ENCODE assay signal across 8 cellular contexts in the genomic region with DNA sequence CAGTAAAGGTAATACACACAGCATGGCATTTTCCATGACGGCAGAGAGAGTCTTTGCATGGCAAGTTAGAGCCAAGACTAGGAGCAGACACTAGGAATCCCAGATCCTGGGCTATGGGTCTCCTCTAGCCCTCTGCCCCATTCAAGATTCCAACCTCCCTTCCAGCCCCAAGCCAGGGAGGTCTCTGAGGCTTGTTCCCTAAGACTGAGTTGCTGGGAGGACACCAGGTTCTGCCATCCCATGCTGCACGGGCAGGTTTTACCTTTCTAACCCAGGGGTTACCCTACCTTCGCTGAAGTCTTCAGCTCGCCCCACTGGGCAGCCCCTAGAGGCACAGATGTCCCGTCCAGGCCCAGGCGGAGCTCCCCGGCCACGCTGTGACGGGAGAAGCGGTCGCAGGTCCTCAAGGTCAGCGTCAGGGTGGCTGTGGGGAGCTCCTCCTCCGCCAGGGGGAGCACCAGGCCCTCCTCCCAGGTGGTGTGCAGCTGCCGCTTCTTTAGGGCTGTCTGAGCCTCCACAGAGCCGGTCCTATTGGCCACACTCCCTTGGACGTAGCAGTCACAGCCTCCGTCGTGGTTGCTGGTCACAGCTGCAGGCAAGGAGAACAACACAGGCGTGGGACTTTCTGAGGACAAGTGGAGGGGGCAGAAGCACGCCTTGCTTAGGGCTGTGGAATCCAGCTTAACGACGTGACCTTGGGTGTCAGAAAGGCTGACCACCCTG. TPM values are rescaled to one million over a fixed set of nuclear protein-coding genes. Genes with fewer than 3 reads are reported as not detected.
DNase-seq lines count a peak whose midpoint lies in the region; ATAC-seq and TF ChIP-seq lines count a peak whose summit lies in the region.

No MANE protein-coding gene starts in this region.

- H3K4me3 Mint-ChIP-seq in natural killer cell, result no peak overlapping the region

- TF ChIP-seq CTCF in HEK293 (tag by site-specific recombination; IDR thresholded peaks at IDR 0.05) (0 out of 2 replicates have a peak, but pooled peaks have one; percentile 21), RWPE2 (IDR thresholded peaks at IDR 0.05; ENCODE audit: poor library complexity, severe bottlenecking) (peak; percentile 52), natural killer cell (IDR thresholded peaks at IDR 0.05) (peak; percentile 35)

- peaks cover 0 to 18% of the 10 kb centered on the region in 2 donors for H3K27me3 Mint-ChIP-seq in natural killer cell (ENCODE audit: low read depth in 2 of 2)

- H3K27me3 ChIP-seq in RWPE2 (ENCODE audit: insufficient read depth, poor library complexity, severe bottlenecking), result no peaks in the 10 kb centered on the region

- H3K27ac ChIP-seq in HEK293 (ENCODE audit: extremely low read depth, low read depth, low read length), result no peak overlapping the region
- no peak overlapping the region for H3K27ac ChIP-seq in RWPE2 (ENCODE audit: poor library complexity, severe bottlenecking)

- peak; percentile 90 for DNase-seq in DMS53 (lab: John Stamatoyannopoulos, UW)
- no peak for DNase-seq in RWPE2 (ENCODE audit: low spot score)
- peak; percentile 84 for DNase-seq in ecto neural progenitor cell (ENCODE audit: low spot score)
- no peak for DNase-seq in natural killer cell
- DNase-seq in T-helper 1 cell, result no peak
- no peak for DNase-seq in cerebellar cortex (ENCODE audit: low spot score)

- no peaks in the 10 kb centered on the region for H3K4me1 ChIP-seq in HEK293 (ENCODE audit: control insufficient read depth, insufficient read depth, low read length)
- no peaks in the 10 kb centered on the region for H3K4me1 ChIP-seq in RWPE2 (ENCODE audit: insufficient read depth, poor library complexity, severe bottlenecking)

- ATAC-seq in RWPE2 (ENCODE audit: low read depth), result peak; percentile 61
- no peak for ATAC-seq in natural killer cell
- ATAC-seq in HG02759 (IDR thresholded peaks at IDR 0.05; ENCODE audit: unreplicated experiment), result no peak

- POLR2A ChIA-PET in HEK293 (lab: Yijun Ruan, JAX), result no interaction called here

- H3K4me3 ChIP-seq in HEK293 (ENCODE audit: low read depth, low read length), result no peak overlapping the region
- no peak overlapping the region for H3K4me3 ChIP-seq in RWPE2 (ENCODE audit: severe bottlenecking)

- H3K4me1 Mint-ChIP-seq in natural killer cell, result no peaks in the 10 kb centered on the region

- no peaks in the 10 kb centered on the region for H3K9me3 Mint-ChIP-seq in natural killer cell

- H3K36me3 ChIP-seq in HEK293 (ENCODE audit: control insufficient read depth in 2 of 2, insufficient read depth in 1 of 2, low read length in 2 of 2) (no peaks in the 10 kb centered on the region), RWPE2 (ENCODE audit: low read depth) (no peaks in the 10 kb centered on the region)

- no peaks in the 10 kb centered on the region for H3K9me3 ChIP-seq in HEK293 (ENCODE audit: control insufficient read depth, insufficient read depth, low read depth, low read length)
- H3K9me3 ChIP-seq in RWPE2 (ENCODE audit: severe bottlenecking), result no peaks in the 10 kb centered on the region

- no peak overlapping the region for H3K27ac Mint-ChIP-seq in natural killer cell

- CTCF ChIA-PET in HEK293 (lab: Yijun Ruan, JAX), result interaction anchor here (0.5 to 2.6 kb wide), 30 partner anchors 9 to 1427 kb away, joined by 3 to 19 read pairs (median 4); a partner anchor contains a TSS

- H3K36me3 Mint-ChIP-seq in natural killer cell, result no peaks in the 10 kb centered on the region

- intact Hi-C loops in natural killer cell (cut with micrococcal nuclease), result no loop called here

TF ChIP-seq in HEK293, 187 proteins besides CTCF, POLR2A, EP300 and RAD21:
- TF ChIP-seq, protein P1, sequence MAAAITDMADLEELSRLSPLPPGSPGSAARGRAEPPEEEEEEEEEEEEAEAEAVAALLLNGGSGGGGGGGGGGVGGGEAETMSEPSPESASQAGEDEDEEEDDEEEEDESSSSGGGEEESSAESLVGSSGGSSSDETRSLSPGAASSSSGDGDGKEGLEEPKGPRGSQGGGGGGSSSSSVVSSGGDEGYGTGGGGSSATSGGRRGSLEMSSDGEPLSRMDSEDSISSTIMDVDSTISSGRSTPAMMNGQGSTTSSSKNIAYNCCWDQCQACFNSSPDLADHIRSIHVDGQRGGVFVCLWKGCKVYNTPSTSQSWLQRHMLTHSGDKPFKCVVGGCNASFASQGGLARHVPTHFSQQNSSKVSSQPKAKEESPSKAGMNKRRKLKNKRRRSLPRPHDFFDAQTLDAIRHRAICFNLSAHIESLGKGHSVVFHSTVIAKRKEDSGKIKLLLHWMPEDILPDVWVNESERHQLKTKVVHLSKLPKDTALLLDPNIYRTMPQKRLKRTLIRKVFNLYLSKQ (tag by site-specific recombination; IDR thresholded peaks at IDR 0.05; ENCODE audit: borderline replicate concordance), result no peak
- no peak for TF ChIP-seq ZNF169 (tag by site-specific recombination; IDR thresholded peaks at IDR 0.05)
- TF ChIP-seq ZBTB48 (tag by site-specific recombination; IDR thresholded peaks at IDR 0.05), result 0 out of 2 replicates have a peak, but pooled peaks have one; percentile 43

RNA-seq across cellular contexts. Expression of a gene that starts 33.8 kb away (rescaled TPM):
- not detected for total RNA-seq in natural killer cell

Comparison
In these comparisons a context has a peak if more than half of its experiments do, and no peak if none do; other contexts are left out.
1. DNase-seq: peak in DMS53 (single experiment) and ecto neural progenitor cell (single experiment); none in RWPE2 (single experiment), natural killer cell (single experiment), T-helper 1 cell (0 of 5) and cerebellar cortex (single experiment).
2. Peak in every context shown above with its lines, with median percentiles within 50 percentile points of each other: CTCF ChIP-seq.